Comparison of ENCODE assay signal across 8 cellular contexts in the genomic region with DNA sequence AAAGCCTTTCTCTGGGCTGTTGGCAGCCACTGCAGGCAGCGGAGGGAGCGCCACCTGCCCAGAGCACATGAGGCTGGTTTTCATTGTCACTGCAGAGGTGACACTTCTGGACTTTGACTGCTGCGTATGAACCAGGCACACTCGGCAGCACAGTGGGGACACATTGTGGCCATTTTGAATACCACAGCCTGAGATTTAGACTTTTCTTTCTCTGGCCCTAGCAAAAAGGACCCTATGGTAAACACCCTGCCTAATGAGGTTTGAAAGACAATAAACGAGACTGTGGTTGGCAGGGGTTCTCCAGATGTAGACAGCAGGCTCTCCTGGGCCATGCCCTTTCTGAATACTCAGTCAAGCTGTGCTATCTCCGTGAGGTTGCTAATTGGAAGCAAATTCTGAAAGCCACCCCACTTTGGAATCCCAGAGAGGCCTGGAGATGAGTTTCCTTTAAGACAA. TPM values are rescaled to one million over a fixed set of nuclear protein-coding genes. Genes with fewer than 3 reads are reported as not detected.
A peak's percentile ranks its signal among the peaks of the same experiment; 100 is the strongest.
DNase-seq lines count a peak whose midpoint lies in the region; ATAC-seq, FAIRE-seq and TF ChIP-seq lines count a peak whose summit lies in the region.

No MANE protein-coding gene starts in this region.

- peak; percentile 53 for DNase-seq in AG08396 (ENCODE audit: low spot score)
- peak; percentile 27 for DNase-seq in GM12892 (ENCODE audit: insufficient read length)
- DNase-seq in NCI-H524 (lab: John Stamatoyannopoulos, UW) = peak; percentile 74 to 88
- peak; percentile 34 to 50 for DNase-seq in heart right ventricle
- peak; percentile 26 for DNase-seq in prostate gland (ENCODE audit: low spot score)

- TF ChIP-seq POLR2A in GM12892 (IDR thresholded peaks at IDR 0.05; ENCODE audit: low read depth, low read length) (no peak), prostate gland (IDR thresholded peaks at IDR 0.05) (no peak)

- H3K36me3 ChIP-seq in heart right ventricle (no peaks in the 10 kb centered on the region), prostate gland (no peaks in the 10 kb centered on the region)

- H3K4me3 ChIP-seq in heart right ventricle (no peak overlapping the region), prostate gland (no peak overlapping the region)

- no peak overlapping the region for H3K4me3 Mint-ChIP-seq in activated T-helper 17 cell treated with anti-CD3 and anti-CD28 coated beads, Interleukin-2, amount 50 U/mL, for 72 hours

- H3K9me3 Mint-ChIP-seq in activated T-helper 17 cell treated with anti-CD3 and anti-CD28 coated beads, Interleukin-2, amount 50 U/mL, for 72 hours = no peaks in the 10 kb centered on the region

- WGBS in heart right ventricle, 2 donors = 23 to 32% methylated on average over 6 of the region's 6 CpGs
- WGBS in prostate gland = 21% methylated on average over 6 of the region's 6 CpGs

- H3K4me1 Mint-ChIP-seq in activated T-helper 17 cell treated with anti-CD3 and anti-CD28 coated beads, Interleukin-2, amount 50 U/mL, for 72 hours = no peaks in the 10 kb centered on the region

- no peak overlapping the region for H3K27ac Mint-ChIP-seq in activated T-helper 17 cell treated with anti-CD3 and anti-CD28 coated beads, Interleukin-2, amount 50 U/mL, for 72 hours

- H3K4me1 ChIP-seq in heart right ventricle = peaks cover 0 to 21% (median 5%) of the 10 kb centered on the region in 9 donors
- no peaks in the 10 kb centered on the region for H3K4me1 ChIP-seq in prostate gland (replicated peaks)

- no peaks in the 10 kb centered on the region for H3K9me3 ChIP-seq in heart right ventricle
- H3K9me3 ChIP-seq in prostate gland = no peaks in the 10 kb centered on the region

- peaks cover 0 to 6% (median 0%) of the 10 kb centered on the region in 7 donors for H3K27me3 ChIP-seq in heart right ventricle
- no peaks in the 10 kb centered on the region for H3K27me3 ChIP-seq in prostate gland (replicated peaks; ENCODE audit: insufficient read depth)

- peak; percentile 77 for ATAC-seq in HG03159 (IDR thresholded peaks at IDR 0.05; ENCODE audit: unreplicated experiment)
- peak; percentile 39 for ATAC-seq in activated T-helper 17 cell treated with anti-CD3 and anti-CD28 coated beads, Interleukin-2, amount 50 U/mL, for 72 hours (replicated peaks)
- ATAC-seq in heart right ventricle = peak; percentile 77 to 93 (median 80)
- ATAC-seq in HG03457 (IDR thresholded peaks at IDR 0.05; ENCODE audit: unreplicated experiment) = no peak

- peaks cover 12% of the 10 kb centered on the region for H3K27me3 Mint-ChIP-seq in activated T-helper 17 cell treated with anti-CD3 and anti-CD28 coated beads, Interleukin-2, amount 50 U/mL, for 72 hours

- no peaks in the 10 kb centered on the region for H3K36me3 Mint-ChIP-seq in activated T-helper 17 cell treated with anti-CD3 and anti-CD28 coated beads, Interleukin-2, amount 50 U/mL, for 72 hours (ENCODE audit: low read depth)

- H3K27ac ChIP-seq in heart right ventricle (no peak overlapping the region), prostate gland (no peak overlapping the region)

- intact Hi-C loops in heart right ventricle (cut with DNase I) (loop anchor here in 7 of 10 donors (1.0 to 2.0 kb wide), 3 partner anchors 427 to 429 kb away; no protein-coding TSS in a partner anchor), prostate gland (cut with DNase I) (loop anchor here (2.0 kb wide), 1 partner anchor 427 kb away; no protein-coding TSS in a partner anchor)

- TF ChIP-seq CTCF in heart right ventricle (IDR thresholded peaks at IDR 0.05) (peak; percentile 55 to 82 (median 69)), prostate gland (IDR thresholded peaks at IDR 0.05) (peak in 3 of 4 experiments; percentile 45 to 76 (median 75))

- FAIRE-seq in GM12892 (lab: Jason Lieb, UNC) = peak; percentile 85

RNA-seq across cellular contexts. Expression of a gene that starts 12.0 kb away (rescaled TPM):
- polyA plus RNA-seq in GM12892 (2012; ENCODE audit: missing spikeins) = not detected
- not detected for total RNA-seq in activated T-helper 17 cell treated with anti-CD3 and anti-CD28 coated beads, Interleukin-2, amount 50 U/mL, for 72 hours
- total RNA-seq in heart right ventricle (not detected), prostate gland (not detected)
- under 1 TPM; 0.04 to 0.73 TPM for polyA plus RNA-seq in heart right ventricle

RNA-seq across cellular contexts. Expression of a gene that starts 23.5 kb away (rescaled TPM):
- 3.9 TPM for polyA plus RNA-seq in GM12892 (2012; ENCODE audit: missing spikeins)
- total RNA-seq in activated T-helper 17 cell treated with anti-CD3 and anti-CD28 coated beads, Interleukin-2, amount 50 U/mL, for 72 hours = 10 to 100 TPM in 1 of 2 donors, 1 to 10 TPM in 1; 4.4 to 20.0 TPM
- total RNA-seq in heart right ventricle (10 to 100 TPM in 2 of 10 donors, 1 to 10 TPM in 8; 1.9 to 21.4 (median 7.2) TPM), prostate gland (10 to 100 TPM in 1 of 2 donors, 1 to 10 TPM in 1; 8.8 to 12.6 TPM)
- 1 to 10 TPM in 1 of 2 donors, under 1 TPM in 1; 0.80 to 4.3 TPM for polyA plus RNA-seq in heart right ventricle

Comparison
In these comparisons a context has a peak if more than half of its experiments do, and no peak if none do; other contexts are left out.
1. DNase-seq: peak in every context shown above with its lines; median percentile 81 in NCI-H524; 53 in AG08396; 42 in heart right ventricle; 27 in GM12892; 26 in prostate gland.